ENCODE assay signal across 1 cellular context in the genomic region with DNA sequence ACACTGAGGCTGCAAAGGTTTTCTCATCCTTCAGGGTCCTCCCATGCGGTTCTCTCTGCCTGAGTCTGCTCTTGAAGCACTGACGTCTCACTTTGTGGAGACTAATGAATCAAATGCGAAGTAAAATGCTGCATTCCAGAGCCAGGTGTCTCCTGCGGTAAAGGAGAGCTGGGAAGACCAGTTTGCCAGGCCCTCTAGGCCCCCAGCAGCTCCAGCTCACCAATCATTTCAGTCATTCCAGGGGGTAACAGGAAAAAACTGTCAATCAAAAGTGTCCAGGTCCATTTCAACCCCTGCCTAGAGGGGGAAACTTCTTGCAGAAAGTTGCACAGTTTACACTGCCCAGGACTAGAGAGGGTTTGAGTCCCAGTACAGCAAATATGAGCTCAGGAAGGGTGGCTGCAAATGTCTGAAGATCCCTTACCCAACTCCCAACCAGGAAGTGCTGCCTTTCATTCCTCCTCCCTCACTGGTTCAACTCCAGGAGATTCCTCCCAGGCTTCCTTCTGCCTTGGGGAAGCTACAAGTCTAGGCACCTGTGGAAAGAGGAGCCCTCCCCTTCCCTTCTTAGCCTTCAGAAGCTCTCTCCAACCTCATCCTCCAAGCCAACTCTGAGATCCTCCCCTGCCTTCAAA.
TF ChIP-seq lines count a peak whose summit lies in the region.

No MANE protein-coding gene starts in this region.

TF ChIP-seq in H1, 55 proteins besides CTCF, POLR2A, EP300 and RAD21:
- TF ChIP-seq SP4 (IDR thresholded peaks at IDR 0.05; ENCODE audit: low read length) (no peak), HDAC6 (IDR thresholded peaks at IDR 0.05; ENCODE audit: low read depth, low read length) (no peak), CTBP2 (IDR thresholded peaks at IDR 0.05; ENCODE audit: borderline replicate concordance, insufficient read depth, insufficient read length, low read length) (no peak), JUND (IDR thresholded peaks at IDR 0.05; ENCODE audit: low read length) (no peak), KDM1A (IDR thresholded peaks at IDR 0.05; ENCODE audit: borderline replicate concordance, low read length) (no peak), TCF12 (IDR thresholded peaks at IDR 0.05; ENCODE audit: low read depth, low read length) (peak; percentile 81; the same call in 1 of the 2 replicates), RFX5 (IDR thresholded peaks at IDR 0.05; ENCODE audit: borderline replicate concordance, low read depth, low read length) (no peak), CBX5 (IDR thresholded peaks at IDR 0.05; ENCODE audit: low read depth, low read length) (no peak), E2F6 (IDR thresholded peaks at IDR 0.05) (no peak), CREB1 (IDR thresholded peaks at IDR 0.05) (no peak), POU5F1 (IDR thresholded peaks at IDR 0.05; ENCODE audit: low read depth, low read length) (no peak), CEBPB (IDR thresholded peaks at IDR 0.05; ENCODE audit: low read depth, low read length) (no peak), SIX5 (IDR thresholded peaks at IDR 0.05; ENCODE audit: low read depth, low read length) (no peak), ASH2L (IDR thresholded peaks at IDR 0.05; ENCODE audit: low read length) (peak; percentile 9), POLR2AphosphoS5 (IDR thresholded peaks at IDR 0.05; ENCODE audit: low read depth, low read length) (no peak)
TF ChIP-seq in H1: peak in this region for 2.
